ENCODE assay signal across 21 cellular contexts in genomic region chr3:72474775-72475174, GRCh38. TPM values are rescaled to one million over a fixed set of nuclear protein-coding genes. Genes with fewer than 3 reads are reported as not detected.
DNase-seq lines count a peak whose midpoint lies in the region; ATAC-seq, FAIRE-seq and TF ChIP-seq lines count a peak whose summit lies in the region.
"Had no signal": no experiment of that assay in that cellular context is flagged by ENCODE, and none has a peak within 500 bp of the region (broad histone marks: within the 10 kb centered on the region; RNA-seq: fewer than 3 reads in every experiment).

No MANE protein-coding gene starts in this region.

- peaks cover 9% of the 10 kb centered on the region for H3K4me1 Mint-ChIP-seq in activated naive CD8-positive, alpha-beta T cell (ENCODE audit: low read depth)
- peaks cover 22% of the 10 kb centered on the region for H3K4me1 Mint-ChIP-seq in activated naive CD8-positive, alpha-beta T cell treated with anti-CD3 and anti-CD28 coated beads for 36 hours
- peaks cover 31% of the 10 kb centered on the region for H3K4me1 Mint-ChIP-seq in T-helper 2 cell treated with Interferon-gamma antibody and Interleukin-4, amounts not matched to agents 5 μg/mL and 100 μg/mL, for 36 hours (ENCODE audit: low read depth)

- no peak for TF ChIP-seq CTCF in endothelial cell of umbilical vein (IDR thresholded peaks at IDR 0.05; ENCODE audit: extremely low read depth in 1 of 2, insufficient read depth in 1 of 2, low read depth in 1 of 2, low read length in 2 of 2)

- H3K9me1 ChIP-seq in endothelial cell of umbilical vein (replicated peaks; ENCODE audit: control insufficient read depth, extremely low read depth, insufficient read depth, low read length) = no peaks in the 10 kb centered on the region

- no peak overlapping the region for H3K4me3 Mint-ChIP-seq in activated naive CD8-positive, alpha-beta T cell
- no peak overlapping the region for H3K4me3 Mint-ChIP-seq in activated naive CD8-positive, alpha-beta T cell treated with anti-CD3 and anti-CD28 coated beads for 36 hours
- peak overlapping the region; percentile 37 for H3K4me3 Mint-ChIP-seq in T-helper 2 cell treated with Interferon-gamma antibody and Interleukin-4, amounts not matched to agents 5 μg/mL and 100 μg/mL, for 36 hours
- H3K4me3 Mint-ChIP-seq: B cell; CD4-positive, alpha-beta T cell; GM23338 had no signal

- no peak for TF ChIP-seq POLR2A in endothelial cell of umbilical vein (IDR thresholded peaks at IDR 0.05; ENCODE audit: low read depth, low read length)

- BruUV-seq in endothelial cell of umbilical vein (replicated peaks; lab: Mats Ljungman, UMichigan) = no TSS peak

- H3K36me3 ChIP-seq in endothelial cell of umbilical vein (ENCODE audit: control insufficient read depth in 2 of 2, extremely low read depth in 1 of 2, insufficient read depth in 2 of 2, low read length in 2 of 2) = no peaks in the 10 kb centered on the region

- H4K20me1 ChIP-seq in endothelial cell of umbilical vein (replicated peaks; ENCODE audit: control insufficient read depth, extremely low read depth, insufficient read depth, low read length) = no peaks in the 10 kb centered on the region

- no peaks in the 10 kb centered on the region for H3K4me1 ChIP-seq in endothelial cell of umbilical vein (ENCODE audit: control insufficient read depth, extremely low read depth, insufficient read depth, low read length)

- DNase-seq in activated naive CD8-positive, alpha-beta T cell treated with anti-CD3 and anti-CD28 coated beads for 36 hours = no peak
- no peak for DNase-seq in T-helper 2 cell treated with Interferon-gamma antibody and Interleukin-4, amounts not matched to agents 5 μg/mL and 100 μg/mL, for 36 hours (ENCODE audit: low spot score)
- DNase-seq in endothelial cell of umbilical vein (ENCODE audit: low read depth, low spot score) = no peak
- DNase-seq in NCI-H526 (lab: John Stamatoyannopoulos, UW) = no peak
- no peak for DNase-seq in stimulated activated CD4-positive, alpha-beta T cell treated with anti-CD3 and anti-CD28 coated beads, Interleukin-2, amount 100 ng/mL, for 24 hours
- DNase-seq: Calu3; CD4-positive, alpha-beta T cell; DMS79; KBM-7; NCI-H1105 treated with DMSO at 0.1 percent for 48 hours; NCI-H187; NCI-H446 treated with DMSO at 0.1 percent for 48 hours; NCI-H774 had no signal

- no peak overlapping the region for H3K27ac ChIP-seq in endothelial cell of umbilical vein (ENCODE audit: insufficient read depth, low read depth, low read length)

- no peaks in the 10 kb centered on the region for H3K9me3 ChIP-seq in endothelial cell of umbilical vein (replicated peaks; ENCODE audit: control insufficient read depth, insufficient read depth, low read length)

- POLR2A ChIA-PET in endothelial cell of umbilical vein (lab: Charles Lee) = no interaction called here

- no peaks in the 10 kb centered on the region for H3K9me3 Mint-ChIP-seq in activated naive CD8-positive, alpha-beta T cell (ENCODE audit: low read depth)
- H3K9me3 Mint-ChIP-seq in activated naive CD8-positive, alpha-beta T cell treated with anti-CD3 and anti-CD28 coated beads for 36 hours = peaks cover 1% of the 10 kb centered on the region
- H3K9me3 Mint-ChIP-seq in T-helper 2 cell treated with Interferon-gamma antibody and Interleukin-4, amounts not matched to agents 5 μg/mL and 100 μg/mL, for 36 hours = peaks cover 5% of the 10 kb centered on the region
- H3K9me3 Mint-ChIP-seq: CD4-positive, alpha-beta T cell; GM23338 had no signal

- H3K79me2 ChIP-seq in endothelial cell of umbilical vein (ENCODE audit: control insufficient read depth, insufficient read depth, low read length) = no peaks in the 10 kb centered on the region

- H3K27me3 Mint-ChIP-seq in activated naive CD8-positive, alpha-beta T cell = no peaks in the 10 kb centered on the region
- H3K27me3 Mint-ChIP-seq in activated naive CD8-positive, alpha-beta T cell treated with anti-CD3 and anti-CD28 coated beads for 36 hours = peaks cover 2% of the 10 kb centered on the region
- H3K27me3 Mint-ChIP-seq in T-helper 2 cell treated with Interferon-gamma antibody and Interleukin-4, amounts not matched to agents 5 μg/mL and 100 μg/mL, for 36 hours (ENCODE audit: low read depth) = no peaks in the 10 kb centered on the region
- H3K27me3 Mint-ChIP-seq: B cell; CD4-positive, alpha-beta T cell had no signal

- peak overlapping the region; percentile 2 for H3K27ac Mint-ChIP-seq in activated naive CD8-positive, alpha-beta T cell
- H3K27ac Mint-ChIP-seq in activated naive CD8-positive, alpha-beta T cell treated with anti-CD3 and anti-CD28 coated beads for 36 hours = no peak overlapping the region
- H3K27ac Mint-ChIP-seq in T-helper 2 cell treated with Interferon-gamma antibody and Interleukin-4, amounts not matched to agents 5 μg/mL and 100 μg/mL, for 36 hours = peak overlapping the region; percentile 84
- H3K27ac Mint-ChIP-seq: B cell; CD4-positive, alpha-beta T cell; GM23338 had no signal

- CTCF ChIA-PET in endothelial cell of umbilical vein (lab: Charles Lee) = no interaction called here

- H3K4me3 ChIP-seq in endothelial cell of umbilical vein (replicated peaks in 1 of 3; ENCODE audit: insufficient read depth in 1 of 3, low read depth in 1 of 3, low read length in 3 of 3) = no peak overlapping the region
- H3K4me3 ChIP-seq: GM23338 had no signal

- no peak overlapping the region for H3K9ac ChIP-seq in endothelial cell of umbilical vein (replicated peaks; ENCODE audit: extremely low read depth, insufficient read depth, low read length)

- no peak for ATAC-seq in HG03025 (IDR thresholded peaks at IDR 0.05; ENCODE audit: low FRiP score, unreplicated experiment)
- ATAC-seq: GM23338, Panc1, Right ventricle myocardium inferior had no signal

- H2AFZ ChIP-seq in endothelial cell of umbilical vein (ENCODE audit: low read depth, low read length) = no peak overlapping the region

- no peaks in the 10 kb centered on the region for H3K36me3 Mint-ChIP-seq in activated naive CD8-positive, alpha-beta T cell
- no peaks in the 10 kb centered on the region for H3K36me3 Mint-ChIP-seq in activated naive CD8-positive, alpha-beta T cell treated with anti-CD3 and anti-CD28 coated beads for 36 hours
- peaks cover 6% of the 10 kb centered on the region for H3K36me3 Mint-ChIP-seq in T-helper 2 cell treated with Interferon-gamma antibody and Interleukin-4, amounts not matched to agents 5 μg/mL and 100 μg/mL, for 36 hours (ENCODE audit: low read depth)

- H3K27me3 ChIP-seq in endothelial cell of umbilical vein (ENCODE audit: control insufficient read depth in 2 of 2, insufficient read depth in 2 of 2, low read length in 2 of 2) = peaks cover 0 to 12% of the 10 kb centered on the region in 2 experiments

- no peak overlapping the region for H3K4me2 ChIP-seq in endothelial cell of umbilical vein (ENCODE audit: insufficient read depth, low read length)
- H3K4me2 ChIP-seq: GM23338 had no signal

- intact Hi-C loops in endothelial cell of umbilical vein (cut with micrococcal nuclease) = no loop called here

- FAIRE-seq in endothelial cell of umbilical vein (lab: Jason Lieb, UNC) = peak; percentile 4
- FAIRE-seq: GM19239, HTR-8/SVneo had no signal

- dilution Hi-C loops in endothelial cell of umbilical vein (cut with MboI; ENCODE audit: extremely low pct_ligation_motif_present, low sequenced_read_pairs) = no loop called here

TF ChIP-seq in endothelial cell of umbilical vein, 7 proteins besides CTCF, POLR2A, EP300 and RAD21:
- no peak for TF ChIP-seq EZH2 (IDR thresholded peaks at IDR 0.05; ENCODE audit: borderline replicate concordance, low read depth, low read length, severe bottlenecking)
- no peak for TF ChIP-seq JUN (IDR thresholded peaks at IDR 0.05; ENCODE audit: borderline replicate concordance, insufficient read depth, insufficient read length, low read depth)
- TF ChIP-seq POLR2AphosphoS5 (IDR thresholded peaks at IDR 0.05; ENCODE audit: insufficient read depth, low read depth, low read length) = no peak

RNA-seq across cellular contexts. Expression of gene RYBP, which starts 28.4 kb away (rescaled TPM):
- total RNA-seq in activated naive CD8-positive, alpha-beta T cell treated with anti-CD3 and anti-CD28 coated beads for 36 hours = 10 to 100 TPM; 16.3 to 16.4 TPM
- 7.5 and 7.6 TPM in 2 replicates for total RNA-seq in endothelial cell of umbilical vein
- polyA plus RNA-seq in endothelial cell of umbilical vein = 2.1 and 2.9 TPM in 2 replicates
- polyA plus RNA-seq in endothelial cell of umbilical vein (2011; cell fraction: cytosol; rRNA removed) = 3.4 and 3.6 TPM in 2 replicates
- polyA plus RNA-seq in endothelial cell of umbilical vein (2011; cell fraction: nucleus; rRNA removed) = 5.0 and 5.5 TPM in 2 replicates
- polyA plus RNA-seq in endothelial cell of umbilical vein (2012) = 5.3 and 6.9 TPM in 2 replicates
- polyA minus RNA-seq in endothelial cell of umbilical vein = 3.4 and 3.5 TPM in 2 replicates
- 3.3 TPM for polyA minus RNA-seq in endothelial cell of umbilical vein (2011; cell fraction: cytosol; rRNA and poly(A)+ RNA removed)
- 4.9 and 5.4 TPM in 2 replicates for polyA minus RNA-seq in endothelial cell of umbilical vein (2011; cell fraction: nucleus; rRNA and poly(A)+ RNA removed)
